ENCODE assay signal across 13 cellular contexts in genomic region chr2:38171208-38171858, GRCh38.
"Had no signal": no experiment of that assay in that cellular context is flagged by ENCODE, and none has a peak within 500 bp of the region (broad histone marks: within the 10 kb centered on the region; RNA-seq: fewer than 3 reads in every experiment).

No MANE protein-coding gene starts in this region.

- H3K9me3 ChIP-seq: adrenal gland, lower lobe of right lung, sigmoid colon had no signal

- H3K27me3 ChIP-seq: adrenal gland, sigmoid colon had no signal

- ATAC-seq: activated CD4-positive, alpha-beta T cell treated with anti-CD3 and anti-CD28 coated beads for 36 hours; activated CD8-positive, alpha-beta memory T cell treated with anti-CD3 and anti-CD28 coated beads, Interleukin-2, amount 10 ng/mL, durations not matched to agents 7 days and 5 days; esophagus mucosa; lower lobe of right lung; stimulated activated memory B cell treated with anti-CD40 and anti-IgM and Interleukin-4, amounts not matched to agents 10 μg/mL and 1 μg/mL and 100 μg/mL, for 72 hours had no signal

- DNase-seq: activated CD4-positive, alpha-beta memory T cell treated with anti-CD3 and anti-CD28 coated beads for 36 hours; activated CD4-positive, alpha-beta T cell treated with anti-CD3 and anti-CD28 coated beads for 36 hours; activated CD8-positive, alpha-beta memory T cell treated with anti-CD3 and anti-CD28 coated beads, Interleukin-2, amount 10 ng/mL, durations not matched to agents 7 days and 5 days; activated T-cell treated with anti-CD3 and anti-CD28 coated beads, Interleukin-2, amount 50 U/mL, for 1 hour; adrenal gland; central memory CD4-positive, alpha-beta T cell; foreskin melanocyte; lower lobe of right lung; sigmoid colon had no signal

- H3K27ac ChIP-seq: adrenal gland, coronary artery, VCaP had no signal

- H3K4me3 ChIP-seq: adrenal gland, coronary artery, lower lobe of right lung, sigmoid colon had no signal

- H3K36me3 ChIP-seq: adrenal gland, lower lobe of right lung, sigmoid colon had no signal
